24 cellular contexts compared by ENCODE assay signal in genomic region chr3:148924572-148924971, GRCh38. TPM values are rescaled to one million over a fixed set of nuclear protein-coding genes. Genes with fewer than 3 reads are reported as not detected.
DNase-seq lines count a peak whose midpoint lies in the region; ATAC-seq and TF ChIP-seq lines count a peak whose summit lies in the region.
"Had no signal": no experiment of that assay in that cellular context is flagged by ENCODE, and none has a peak within 500 bp of the region (broad histone marks: within the 10 kb centered on the region; RNA-seq: fewer than 3 reads in every experiment).

No MANE protein-coding gene starts in this region.

- TF ChIP-seq CTCF in choroid plexus epithelial cell (conservative IDR thresholded peaks at IDR 0.05; ENCODE audit: low read depth, low read length) (no peak), tibial nerve (IDR thresholded peaks at IDR 0.05) (no peak)

- ATAC-seq in GM21447 (IDR thresholded peaks at IDR 0.05; ENCODE audit: unreplicated experiment): no peak
- ATAC-seq: activated CD8-positive, alpha-beta memory T cell treated with anti-CD3 and anti-CD28 coated beads, Interleukin-2, amount 10 ng/mL, durations not matched to agents 7 days and 5 days; esophagus mucosa; stimulated activated naive B cell treated with anti-CD40 and anti-IgM and Interleukin-4, amounts not matched to agents 10 μg/mL and 1 μg/mL and 100 μg/mL, for 72 hours had no signal

- no peaks in the 10 kb centered on the region for H3K27me3 ChIP-seq in tibial nerve
- H3K27me3 ChIP-seq: sigmoid colon had no signal

- DNase-seq in ELR (ENCODE audit: low read depth): peak; percentile 79
- peak; percentile 12 for DNase-seq in LoVo (ENCODE audit: low spot score)
- peak; percentile 68 for DNase-seq in choroid plexus epithelial cell (ENCODE audit: low read depth)
- peak; percentile 55 for DNase-seq in iris pigment epithelial cell (ENCODE audit: low read depth)
- no peak for DNase-seq in NCI-H2081 (lab: John Stamatoyannopoulos, UW)
- DNase-seq in tibial nerve (ENCODE audit: low spot score in 2 of 2): no peak
- no peak for DNase-seq in NCI-H2107 treated with DMSO at 0.1 percent for 48 hours (lab: John Stamatoyannopoulos, UW; ENCODE audit: unreplicated experiment)
- DNase-seq: activated CD4-positive, alpha-beta T cell treated with anti-CD3 and anti-CD28 coated beads for 4 hours; activated CD8-positive, alpha-beta memory T cell treated with anti-CD3 and anti-CD28 coated beads, Interleukin-2, amount 10 ng/mL, durations not matched to agents 7 days and 5 days; AML-193; caudate nucleus; H9; KBM-7; NCI-H187 treated with DMSO at 0.1 percent for 48 hours; NCI-H446 treated with DMSO at 0.1 percent for 48 hours; sigmoid colon; stimulated activated naive B cell treated with anti-CD40 and anti-IgM and Interleukin-4, amounts not matched to agents 10 μg/mL and 1 μg/mL and 100 μg/mL, for 72 hours had no signal

- peaks cover 0 to 14% (median 7%) of the 10 kb centered on the region in 4 donors for H3K9me3 ChIP-seq in tibial nerve

- 32 to 40% methylated on average over 3 of the region's 3 CpGs for WGBS in tibial nerve, 2 donors

- no peak overlapping the region for H3K27ac ChIP-seq in tibial nerve
- H3K27ac ChIP-seq: HL-60, sigmoid colon, thoracic aorta had no signal

- TF ChIP-seq POLR2A in tibial nerve (IDR thresholded peaks at IDR 0.05): no peak

- no peak for TF ChIP-seq EP300 in tibial nerve (IDR thresholded peaks at IDR 0.05)

- no peaks in the 10 kb centered on the region for H3K4me1 ChIP-seq in tibial nerve
- H3K4me1 ChIP-seq: sigmoid colon had no signal

- H3K36me3 ChIP-seq in tibial nerve: no peaks in the 10 kb centered on the region
- H3K36me3 ChIP-seq: sigmoid colon, thoracic aorta had no signal

- no peak overlapping the region for H3K4me3 ChIP-seq in choroid plexus epithelial cell (ENCODE audit: low read depth, low read length)
- no peak overlapping the region for H3K4me3 ChIP-seq in tibial nerve
- H3K4me3 ChIP-seq: sigmoid colon, thoracic aorta had no signal

RNA-seq across cellular contexts. Expression of gene CPA3, which starts 59.5 kb away (rescaled TPM):
- total RNA-seq in tibial nerve: 1 to 10 TPM in 3 of 4 donors, under 1 TPM in 1; 0.60 to 6.9 (median 2.8) TPM
- total RNA-seq: activated CD8-positive, alpha-beta memory T cell treated with anti-CD3 and anti-CD28 coated beads, Interleukin-2, amount 10 ng/mL, durations not matched to agents 7 days and 5 days; Daoy; H9; lung microvascular endothelial cell; osteocyte had no signal

Comparison
In these comparisons a context has a peak if more than half of its experiments do, and no peak if none do; other contexts are left out.
1. DNase-seq: peak in ELR (single experiment), LoVo (single experiment), choroid plexus epithelial cell (single experiment) and iris pigment epithelial cell (single experiment); none in NCI-H2081 (0 of 2), tibial nerve (0 of 2) and NCI-H2107 treated with DMSO at 0.1 percent for 48 hours (single experiment).